ENCODE assay signal across 8 cellular contexts in the genomic region with DNA sequence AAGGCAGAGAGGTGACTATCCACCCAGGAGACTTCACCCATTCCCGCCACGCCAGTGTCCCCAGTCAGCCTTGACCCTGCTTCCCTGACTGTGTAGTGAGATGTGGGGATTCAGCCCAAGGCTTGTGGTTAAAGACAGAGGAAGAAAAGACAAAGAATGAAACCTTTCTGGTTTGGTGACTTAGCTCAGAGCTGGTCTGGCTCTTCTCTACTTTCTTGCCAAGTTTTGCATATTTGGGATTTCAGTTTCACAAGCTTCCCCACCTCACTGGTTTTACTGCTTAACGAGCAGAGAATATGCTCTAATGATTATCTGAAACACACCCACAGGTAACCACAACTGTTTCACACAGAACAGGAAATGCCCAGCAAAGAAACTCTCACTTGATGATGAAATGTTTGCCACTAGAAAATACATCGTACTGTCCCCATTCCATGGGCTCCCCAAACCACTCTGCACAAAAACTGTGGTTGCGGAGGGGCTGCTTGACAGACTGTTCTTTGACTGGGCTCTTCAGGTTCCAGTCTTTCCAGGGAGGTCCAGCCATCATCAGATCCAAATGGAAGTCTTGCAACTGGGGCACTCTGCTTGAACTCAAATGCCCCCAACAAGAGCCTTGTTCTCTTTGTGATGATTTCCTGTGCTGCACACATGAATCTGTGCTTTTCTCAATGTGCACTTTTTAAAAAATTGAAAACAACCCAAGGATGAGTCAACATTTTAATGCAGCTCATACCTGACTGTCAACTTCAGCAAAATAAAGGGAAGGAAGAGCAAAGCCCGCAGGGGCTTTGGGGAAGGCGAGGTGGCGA.
DNase-seq lines count a peak whose midpoint lies in the region; ATAC-seq, FAIRE-seq and TF ChIP-seq lines count a peak whose summit lies in the region.

No MANE protein-coding gene starts in this region.

- no peaks in the 10 kb centered on the region for H3K9me3 Mint-ChIP-seq in activated B cell treated with CpG ODN at 0.5 μM for 24 hours

- H3K4me1 ChIP-seq in thyroid gland = peaks cover 61 to 76% of the 10 kb centered on the region in 2 donors

- peak; percentile 97 for ATAC-seq in GM21423 (IDR thresholded peaks at IDR 0.05; ENCODE audit: unreplicated experiment)
- peak; percentile 90 for ATAC-seq in activated B cell treated with CpG ODN at 0.5 μM for 24 hours (ENCODE audit: low read depth)

- peaks cover 45% of the 10 kb centered on the region for H3K27me3 Mint-ChIP-seq in activated B cell treated with CpG ODN at 0.5 μM for 24 hours

- TF ChIP-seq POLR2A in GM12892 (IDR thresholded peaks at IDR 0.05; ENCODE audit: low read depth, low read length) = no peak
- TF ChIP-seq POLR2A in thyroid gland (IDR thresholded peaks at IDR 0.05) = peak in 1 of 2 donors; percentile 30

- intact Hi-C loops in activated B cell treated with CpG ODN at 0.5 μM for 24 hours (cut with micrococcal nuclease) (loop anchor here (1.0 to 10.0 kb wide), 4 partner anchors 96 to 652 kb away; a partner anchor contains a TSS), thyroid gland (cut with DNase I) (loop anchor here (5.0 kb wide), 1 partner anchor 72 kb away; no protein-coding TSS in a partner anchor)

- no peak for TF ChIP-seq CTCF in HL-60 (IDR thresholded peaks at IDR 0.05; ENCODE audit: insufficient read depth, low read length)
- no peak for TF ChIP-seq CTCF in activated B cell treated with CpG ODN at 0.5 μM for 24 hours (IDR thresholded peaks at IDR 0.05)
- no peak for TF ChIP-seq CTCF in thyroid gland (IDR thresholded peaks at IDR 0.05)

- H3K27ac Mint-ChIP-seq in activated B cell treated with CpG ODN at 0.5 μM for 24 hours = peak overlapping the region; percentile 67

- POLR2A ChIA-PET in activated B cell treated with CpG ODN at 0.5 μM for 24 hours (lab: Charles Lee) = interaction anchor here (0.6 to 0.7 kb wide), 2 partner anchors 96 to 148 kb away, joined by 3 to 5 read pairs; a partner anchor contains a TSS

- FAIRE-seq in GM12892 (lab: Jason Lieb, UNC) = peak; percentile 96

- H3K27me3 ChIP-seq in HL-60 (ENCODE audit: insufficient read depth, poor library complexity, severe bottlenecking) (no peaks in the 10 kb centered on the region), thyroid gland (no peaks in the 10 kb centered on the region)

- DNase-seq in GM12892 (ENCODE audit: insufficient read length) (peak; percentile 49), HL-60 (ENCODE audit: low read depth in 1 of 2, low spot score in 1 of 2) (peak; percentile 21 to 78), activated B cell treated with CpG ODN at 0.5 μM for 24 hours (no peak), iPS-NIHi11 (ENCODE audit: low spot score) (peak; percentile 47), thyroid gland (peak; percentile 72 to 76), NCI-H345 (lab: John Stamatoyannopoulos, UW) (no peak), NCI-H2029 treated with DMSO at 0.1 percent for 48 hours (lab: John Stamatoyannopoulos, UW) (no peak)

- H3K4me3 Mint-ChIP-seq in activated B cell treated with CpG ODN at 0.5 μM for 24 hours = peak overlapping the region; percentile 32

- H3K9me3 ChIP-seq in thyroid gland = no peaks in the 10 kb centered on the region

- peaks cover 43% of the 10 kb centered on the region for H3K4me1 Mint-ChIP-seq in activated B cell treated with CpG ODN at 0.5 μM for 24 hours

- H3K36me3 ChIP-seq in thyroid gland = no peaks in the 10 kb centered on the region

- no peak overlapping the region for H3K4me3 ChIP-seq in HL-60 (replicated peaks; ENCODE audit: insufficient read depth, low read length)
- no peak overlapping the region for H3K4me3 ChIP-seq in thyroid gland (replicated peaks in 1 of 3)

- CTCF ChIA-PET in activated B cell treated with CpG ODN at 0.5 μM for 24 hours (lab: Charles Lee) = interaction anchor here (1.2 kb wide), 1 partner anchor 17 kb away, joined by 4 read pairs; no protein-coding TSS in a partner anchor

- H3K36me3 Mint-ChIP-seq in activated B cell treated with CpG ODN at 0.5 μM for 24 hours (ENCODE audit: low read depth) = no peaks in the 10 kb centered on the region

- no peak overlapping the region for H3K27ac ChIP-seq in HL-60 (replicated peaks)
- peak overlapping the region; percentile 79 to 88 (median 87) for H3K27ac ChIP-seq in thyroid gland

- 42 to 45% methylated on average over 8 of the region's 8 CpGs for WGBS in thyroid gland, 2 donors

Comparison
In these comparisons a context has a peak if more than half of its experiments do, and no peak if none do; other contexts are left out.
1. DNase-seq: peak in GM12892 (single experiment), HL-60 (2 of 2), iPS-NIHi11 (single experiment) and thyroid gland (2 of 2); none in activated B cell treated with CpG ODN at 0.5 μM for 24 hours (single experiment), NCI-H345 (single experiment) and NCI-H2029 treated with DMSO at 0.1 percent for 48 hours (single experiment).